In the genomic region with DNA sequence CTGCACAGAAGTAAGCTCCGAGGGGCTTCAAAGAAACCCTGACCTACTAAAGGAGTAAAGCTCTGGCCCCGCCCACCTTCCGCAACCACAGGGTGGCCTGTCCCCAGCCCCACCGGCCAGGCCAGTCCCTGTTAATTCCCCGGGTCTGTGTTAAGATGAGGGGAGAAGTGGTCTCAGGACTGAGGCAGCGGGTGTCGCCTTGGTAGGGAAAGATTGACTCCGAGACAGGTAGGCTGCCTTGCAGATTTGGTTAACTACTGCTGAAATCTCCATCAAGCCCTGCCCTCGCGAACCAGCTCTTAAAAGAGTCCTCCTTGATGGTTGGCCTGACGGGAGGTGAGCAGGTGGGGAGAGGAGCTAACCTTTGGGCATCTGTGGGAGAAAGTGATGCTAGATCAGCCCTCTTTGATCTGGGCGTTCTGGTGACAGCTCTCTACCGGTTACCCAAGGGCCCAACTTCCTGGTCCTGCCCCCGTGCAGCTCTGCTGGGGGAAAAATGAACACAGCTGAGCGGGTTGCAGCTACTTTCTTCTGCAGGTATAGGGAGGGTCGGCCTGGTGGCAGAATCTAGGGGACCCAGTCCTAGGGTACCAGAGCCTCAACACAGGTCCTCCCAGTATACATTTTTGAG, we compare ENCODE assay signal across 21 cellular contexts. TPM values are rescaled to one million over a fixed set of nuclear protein-coding genes. Genes with fewer than 3 reads are reported as not detected.
DNase-seq lines count a peak whose midpoint lies in the region; ATAC-seq, FAIRE-seq and TF ChIP-seq lines count a peak whose summit lies in the region.
"Had no signal": no experiment of that assay in that cellular context is flagged by ENCODE, and none has a peak within 500 bp of the region (broad histone marks: within the 10 kb centered on the region; RNA-seq: fewer than 3 reads in every experiment).

No MANE protein-coding gene starts in this region.

- H3K79me1 ChIP-seq in H1 (ENCODE audit: low read depth, low read length) (peaks cover 8% of the 10 kb centered on the region; the same call in 1 of the 2 replicates), mesendoderm (ENCODE audit: low read length) (peaks cover 14% of the 10 kb centered on the region)

- H2BK15ac ChIP-seq in H1 (ENCODE audit: low read length) (no peak overlapping the region), mesendoderm (replicated peaks; ENCODE audit: low read depth) (no peak overlapping the region)

- H3K9me3 Mint-ChIP-seq in activated naive CD4-positive, alpha-beta T cell treated with anti-CD3 and anti-CD28 coated beads for 36 hours = no peaks in the 10 kb centered on the region
- H3K9me3 Mint-ChIP-seq: stimulated activated naive B cell treated with anti-CD40 and anti-IgM and Interleukin-4, amounts not matched to agents 10 μg/mL and 1 μg/mL and 100 μg/mL, for 72 hours; T-cell had no signal

- TF ChIP-seq RAD21 in HepG2 (CRISPR knock-in tag; IDR thresholded peaks at IDR 0.05) (no peak), H1 (IDR thresholded peaks at IDR 0.05 in 1 of 2, conservative IDR thresholded peaks at IDR 0.05 in 1 of 2; ENCODE audit: low read depth in 2 of 2, low read length in 2 of 2) (no peak)

- TF ChIP-seq EP300 in HepG2 (IDR thresholded peaks at IDR 0.05; ENCODE audit: low read depth in 2 of 2, low read length in 2 of 2) = no peak
- no peak for TF ChIP-seq EP300 in HepG2 (CRISPR knock-in tag; IDR thresholded peaks at IDR 0.05; ENCODE audit: borderline replicate concordance)
- TF ChIP-seq EP300 in H1 (IDR thresholded peaks at IDR 0.05; ENCODE audit: borderline replicate concordance in 1 of 2, low read depth in 2 of 2, low read length in 2 of 2) = no peak
- no peak for TF ChIP-seq EP300 in ovary (IDR thresholded peaks at IDR 0.05)

- H3K27ac Mint-ChIP-seq in activated naive CD4-positive, alpha-beta T cell treated with anti-CD3 and anti-CD28 coated beads for 36 hours = no peak overlapping the region
- H3K27ac Mint-ChIP-seq: stimulated activated naive B cell treated with anti-CD40 and anti-IgM and Interleukin-4, amounts not matched to agents 10 μg/mL and 1 μg/mL and 100 μg/mL, for 72 hours; T-cell had no signal

- H3K18ac ChIP-seq in H1 (ENCODE audit: extremely low read depth, low read length) (no peak overlapping the region; the same call in 1 of the 2 replicates), mesendoderm (ENCODE audit: low read length) (no peak overlapping the region)

- no peak overlapping the region for H2AK5ac ChIP-seq in H1 (ENCODE audit: low read depth, low read length)
- H2AK5ac ChIP-seq in mesendoderm (ENCODE audit: low read length) = no peak overlapping the region

- TF ChIP-seq POLR2A in HepG2 (IDR thresholded peaks at IDR 0.05; ENCODE audit: insufficient read depth in 1 of 2, low read depth in 2 of 2, low read length in 2 of 2) (no peak), right lobe of liver (IDR thresholded peaks at IDR 0.05) (no peak), H1 (IDR thresholded peaks at IDR 0.05; ENCODE audit: control extremely low read depth in 1 of 2, low read depth in 2 of 2, low read length in 2 of 2) (no peak), ovary (IDR thresholded peaks at IDR 0.05) (no peak)

- intact Hi-C loops in HepG2 (cut with micrococcal nuclease; ENCODE audit: unreplicated experiment) = no loop called here
- intact Hi-C loops in right lobe of liver (cut with DNase I) = no loop called here
- intact Hi-C loops in ovary (cut with DNase I) = no loop called here
- intact Hi-C loops in activated naive CD4-positive, alpha-beta T cell treated with anti-CD3 and anti-CD28 coated beads for 36 hours (cut with micrococcal nuclease) = no loop called here

- H3K4me1 ChIP-seq in HepG2 (ENCODE audit: insufficient read depth, low read length) = no peaks in the 10 kb centered on the region
- peaks cover 0 to 11% (median 0%) of the 10 kb centered on the region in 4 donors for H3K4me1 ChIP-seq in right lobe of liver
- peaks cover 9 to 17% (median 10%) of the 10 kb centered on the region in 4 experiments for H3K4me1 ChIP-seq in H1 (replicated peaks in 1 of 4; ENCODE audit: control insufficient read depth in 3 of 4, insufficient read depth in 4 of 4, low read length in 3 of 4)
- peaks cover 2% of the 10 kb centered on the region for H3K4me1 ChIP-seq in mesendoderm (ENCODE audit: control insufficient read depth, low read depth, low read length)
- H3K4me1 ChIP-seq in ovary (ENCODE audit: insufficient read depth) = peaks cover 1% of the 10 kb centered on the region

- H3K23me2 ChIP-seq in H1 (ENCODE audit: low read depth, low read length) = peaks cover 22% of the 10 kb centered on the region

- H3K4me3 ChIP-seq in HepG2 (replicated peaks in 1 of 3; ENCODE audit: insufficient read depth in 1 of 3, low read depth in 2 of 3, low read length in 3 of 3) (no peak overlapping the region), right lobe of liver (no peak overlapping the region), H1 (ENCODE audit: extremely low read depth in 1 of 4, insufficient read depth in 2 of 4, low read depth in 3 of 4, low read length in 4 of 4) (peak overlapping the region; percentile 82 to 97 (median 94)), mesendoderm (ENCODE audit: low read length) (peak overlapping the region; percentile 81), ovary (no peak overlapping the region)
- H3K4me3 ChIP-seq: lung had no signal

- H3K27me3 ChIP-seq in HepG2 (ENCODE audit: control insufficient read depth in 1 of 2, insufficient read depth in 2 of 2, low read length in 2 of 2) (peaks cover 14 to 53% of the 10 kb centered on the region in 2 experiments), right lobe of liver (peaks cover 0 to 10% of the 10 kb centered on the region in 2 donors), H1 (replicated peaks in 1 of 4; ENCODE audit: control insufficient read depth in 3 of 4, extremely low read depth in 1 of 4, insufficient read depth in 3 of 4, low read length in 3 of 4) (peaks cover 0 to 2% (median 0%) of the 10 kb centered on the region in 4 experiments; a peak in 3 of 7 replicates), mesendoderm (ENCODE audit: insufficient read depth, low read length, poor library complexity) (no peaks in the 10 kb centered on the region), ovary (no peaks in the 10 kb centered on the region)

- POLR2A ChIA-PET in HepG2 (lab: Yijun Ruan, JAX) (no interaction called here), H1 (lab: Charles Lee; ENCODE audit: partially characterized antibody) (interaction anchor here (0.6 to 3.3 kb wide), 4 partner anchors 13 to 447 kb away, joined by 3 to 10 read pairs (median 6); no protein-coding TSS in a partner anchor)

- H3K4me2 ChIP-seq in HepG2 (ENCODE audit: low read depth, low read length) = no peak overlapping the region
- peak overlapping the region; percentile 75 to 95 for H3K4me2 ChIP-seq in H1 (ENCODE audit: insufficient read depth in 1 of 2, low read depth in 2 of 2, low read length in 2 of 2)
- peak overlapping the region; percentile 89 for H3K4me2 ChIP-seq in mesendoderm (ENCODE audit: low read length)

- H3K4ac ChIP-seq in H1 (replicated peaks; ENCODE audit: insufficient read length, low read depth, low read length) (peak overlapping the region; percentile 30), mesendoderm (ENCODE audit: low read depth, low read length) (no peak overlapping the region)

- H3K14ac ChIP-seq in H1 (ENCODE audit: insufficient read length) = no peak overlapping the region

- H3K4me1 Mint-ChIP-seq in activated naive CD4-positive, alpha-beta T cell treated with anti-CD3 and anti-CD28 coated beads for 36 hours (ENCODE audit: low read depth) = peaks cover 10% of the 10 kb centered on the region

- H3K36me3 ChIP-seq in HepG2 (replicated peaks in 1 of 2; ENCODE audit: control insufficient read depth in 1 of 2, insufficient read depth in 2 of 2, low read length in 2 of 2) (no peaks in the 10 kb centered on the region), right lobe of liver (no peaks in the 10 kb centered on the region), H1 (ENCODE audit: control insufficient read depth in 2 of 4, insufficient read depth in 4 of 4, low read length in 3 of 4) (peaks cover 3 to 13% (median 6%) of the 10 kb centered on the region in 4 experiments; a peak in 7 of 8 replicates), mesendoderm (ENCODE audit: control insufficient read depth, insufficient read depth, low read length) (peaks cover 2% of the 10 kb centered on the region), ovary (no peaks in the 10 kb centered on the region)

- FAIRE-seq in HepG2 (lab: Jason Lieb, UNC) (no peak), H1 (lab: Jason Lieb, UNC) (no peak)
- FAIRE-seq: G401.6, small intestine had no signal

- H3K79me2 ChIP-seq in HepG2 (ENCODE audit: insufficient read depth, low read length) (no peaks in the 10 kb centered on the region), H1 (ENCODE audit: control insufficient read depth in 1 of 2, insufficient read depth in 2 of 2, low read length in 2 of 2) (peaks cover 0 to 68% of the 10 kb centered on the region in 2 experiments; a peak in 3 of 4 replicates), mesendoderm (ENCODE audit: control insufficient read depth, insufficient read depth, low read length) (peaks cover 53% of the 10 kb centered on the region)

- H4K20me1 ChIP-seq in HepG2 (ENCODE audit: insufficient read depth, low read length) (no peaks in the 10 kb centered on the region; the same call in 1 of the 2 replicates), H1 (replicated peaks in 1 of 2; ENCODE audit: control insufficient read depth in 1 of 2, insufficient read depth in 2 of 2, low read length in 2 of 2) (peaks cover 14 to 21% of the 10 kb centered on the region in 2 experiments)

- in situ Hi-C loops in HepG2 (cut with HindIII; ENCODE audit: extremely low pct_ligation_motif_present, low pct_unique_long_range_greater_than_20kb) = no loop called here

- H4K8ac ChIP-seq in H1 (ENCODE audit: extremely low read depth, insufficient read depth, low read length) = peak overlapping the region; percentile 68
- H4K8ac ChIP-seq in mesendoderm (ENCODE audit: low read depth, low read length) = no peak overlapping the region

- no peaks in the 10 kb centered on the region for H3K9me3 ChIP-seq in HepG2 (ENCODE audit: low read length)
- no peaks in the 10 kb centered on the region for H3K9me3 ChIP-seq in right lobe of liver
- no peaks in the 10 kb centered on the region for H3K9me3 ChIP-seq in H1 (ENCODE audit: insufficient read depth in 2 of 2, low read depth in 1 of 2, low read length in 1 of 2)
- H3K9me3 ChIP-seq in ovary = no peaks in the 10 kb centered on the region

- H4K5ac ChIP-seq in H1 (ENCODE audit: insufficient read length, low read depth, low read length) (no peak overlapping the region), mesendoderm (ENCODE audit: low read length) (no peak overlapping the region)

- 14% methylated on average over 16 of the region's 16 CpGs for WGBS in HepG2 (ENCODE audit: low lambda C conversion rate)
- 13% methylated on average over 9 of the region's 16 CpGs for WGBS in right lobe of liver (ENCODE audit: insufficient coverage, low coverage, low lambda C conversion rate, missing lambda C conversion rate)
- 20% methylated on average over 16 of the region's 16 CpGs; no CpG with 5 or more reads in 1 of the 2 experiments for WGBS in H1 (ENCODE audit: extremely low coverage in 1 of 2, insufficient coverage in 1 of 2, insufficient read length in 1 of 2, insufficient replicate concordance in 2 of 2, low coverage in 1 of 2, low lambda C conversion rate in 2 of 2, missing lambda C conversion rate in 1 of 2), 2 experiments
- no CpG with 5 or more reads among the region's 16 CpGs for WGBS in mesendoderm (ENCODE audit: extremely low coverage, insufficient coverage, low lambda C conversion rate)
- WGBS in ovary, 3 donors = 8 to 12% (median 11%) methylated on average over 16 of the region's 16 CpGs

- H4K91ac ChIP-seq in H1 (replicated peaks; ENCODE audit: insufficient read length, low read length) = no peak overlapping the region

- H3K9ac ChIP-seq in HepG2 (ENCODE audit: insufficient read depth, low read depth, low read length) = no peak overlapping the region
- H3K9ac ChIP-seq in H1 (replicated peaks in 1 of 4; ENCODE audit: extremely low read depth in 1 of 4, low read depth in 3 of 4, low read length in 3 of 4) = peak overlapping the region in 1 of 4 experiments; percentile 18; a peak in 1 of 7 replicates
- peak overlapping the region; percentile 92 for H3K9ac ChIP-seq in mesendoderm (ENCODE audit: low read length)

- TF ChIP-seq CTCF in HepG2 (CRISPR knock-in tag; IDR thresholded peaks at IDR 0.05) (no peak), right lobe of liver (IDR thresholded peaks at IDR 0.05) (no peak), H1 (IDR thresholded peaks at IDR 0.05; ENCODE audit: control extremely low read depth in 1 of 3, insufficient read depth in 1 of 3, low read depth in 1 of 3, low read length in 3 of 3) (no peak), ovary (IDR thresholded peaks at IDR 0.05) (no peak)

- no peaks in the 10 kb centered on the region for H3K36me3 Mint-ChIP-seq in activated naive CD4-positive, alpha-beta T cell treated with anti-CD3 and anti-CD28 coated beads for 36 hours (ENCODE audit: low read depth)
- H3K36me3 Mint-ChIP-seq: stimulated activated naive B cell treated with anti-CD40 and anti-IgM and Interleukin-4, amounts not matched to agents 10 μg/mL and 1 μg/mL and 100 μg/mL, for 72 hours; T-cell had no signal

- no peak for ATAC-seq in HepG2
- ATAC-seq in right lobe of liver = no peak
- ATAC-seq: stimulated activated naive B cell treated with anti-CD40 and anti-IgM and Interleukin-4, amounts not matched to agents 10 μg/mL and 1 μg/mL and 100 μg/mL, for 72 hours; T-cell had no signal

- H2BK120ac ChIP-seq in H1 (replicated peaks; ENCODE audit: low read depth, low read length) (no peak overlapping the region), mesendoderm (ENCODE audit: low read depth, low read length) (no peak overlapping the region)

- H3K27me3 Mint-ChIP-seq in activated naive CD4-positive, alpha-beta T cell treated with anti-CD3 and anti-CD28 coated beads for 36 hours (ENCODE audit: low read depth) = peaks cover 53% of the 10 kb centered on the region

- no peak overlapping the region for H3K4me3 Mint-ChIP-seq in activated naive CD4-positive, alpha-beta T cell treated with anti-CD3 and anti-CD28 coated beads for 36 hours
- H3K4me3 Mint-ChIP-seq: stimulated activated naive B cell treated with anti-CD40 and anti-IgM and Interleukin-4, amounts not matched to agents 10 μg/mL and 1 μg/mL and 100 μg/mL, for 72 hours; T-cell had no signal

- CTCF ChIA-PET in HepG2 (lab: Yijun Ruan, JAX; ENCODE audit: low intra/inter-chr PET ratio, low total read pairs) = no interaction called here
- CTCF ChIA-PET in H1 (lab: Charles Lee; ENCODE audit: partially characterized antibody) = interaction anchor here (1.0 to 1.7 kb wide), 9 partner anchors 8 to 962 kb away, joined by 3 to 5 read pairs (median 3); no protein-coding TSS in a partner anchor
- CTCF ChIA-PET in activated naive CD4-positive, alpha-beta T cell treated with anti-CD3 and anti-CD28 coated beads for 36 hours (lab: Charles Lee) = interaction anchor here (1.0 kb wide), 1 partner anchor 243 kb away, joined by 3 read pairs; no protein-coding TSS in a partner anchor

- H3K27ac ChIP-seq in HepG2 (ENCODE audit: extremely low read length, insufficient read depth, low read length) = no peak overlapping the region
- H3K27ac ChIP-seq in right lobe of liver = no peak overlapping the region
- no peak overlapping the region for H3K27ac ChIP-seq in H1 (ENCODE audit: low read depth, low read length)
- no peak overlapping the region for H3K27ac ChIP-seq in mesendoderm (ENCODE audit: low read depth, low read length)
- no peak overlapping the region for H3K27ac ChIP-seq in ovary

- H3K56ac ChIP-seq in H1 (replicated peaks; ENCODE audit: insufficient read length, low read depth, low read length) (no peak overlapping the region), mesendoderm (ENCODE audit: low read length) (peak overlapping the region; percentile 96)

- H2AFZ ChIP-seq in HepG2 (ENCODE audit: low read length) (no peak overlapping the region), H1 (ENCODE audit: low read length) (no peak overlapping the region)

- DNase-seq in HepG2 (ENCODE audit: low spot score) (no peak), right lobe of liver (no peak), H1 (ENCODE audit: low read depth in 1 of 2, low spot score in 2 of 2) (peak in 1 of 2 experiments; percentile 65), mesendoderm (peak; percentile 31), ovary (no peak), AG08395 (ENCODE audit: low spot score) (no peak), dedifferentiated amniotic fluid mesenchymal stem cell (ENCODE audit: extremely low spot score) (no peak)
- DNase-seq in activated naive CD4-positive, alpha-beta T cell treated with anti-CD3 and anti-CD28 coated beads for 36 hours = no peak
- DNase-seq: ACHN; activated CD8-positive, alpha-beta memory T cell treated with anti-CD3 and anti-CD28 coated beads for 24 hours; aorta; HCEC 1CT; IMR-90; NCI-H2029 treated with DMSO at 0.1 percent for 48 hours; small intestine; stimulated activated naive B cell treated with anti-CD40 and anti-IgM and Interleukin-4, amounts not matched to agents 10 μg/mL and 1 μg/mL and 100 μg/mL, for 72 hours; T-cell had no signal

- no peak overlapping the region for H3K23ac ChIP-seq in H1 (ENCODE audit: insufficient read length)
- no peak overlapping the region for H3K23ac ChIP-seq in mesendoderm (ENCODE audit: low read length)

- BruUV-seq in HepG2 (replicated peaks; lab: Mats Ljungman, UMichigan) = no TSS peak

- no peak overlapping the region for H2BK12ac ChIP-seq in H1 (ENCODE audit: low read depth, low read length)

- no peak overlapping the region for H2BK20ac ChIP-seq in H1 (ENCODE audit: low read length)

- H2BK5ac ChIP-seq in H1 (ENCODE audit: low read depth, low read length) = no peak overlapping the region
- no peak overlapping the region for H2BK5ac ChIP-seq in mesendoderm (ENCODE audit: low read length)

RNA-seq across cellular contexts. Expression of a gene that starts 2.8 kb away (rescaled TPM):
- total RNA-seq in HepG2 (2016; rRNA removed; fragmentation: Illumina TruSeq; extraction: Trizol) (not detected in 2 replicates), right lobe of liver (under 1 TPM in 2 of 6 experiments, not detected in 4; 0.02 to 0.06 TPM), ovary (under 1 TPM in 4 of 7 donors, not detected in 3; 0.03 to 0.47 (median 0.16) TPM)
- total RNA-seq in HepG2 (2016; cell fraction: cytosol; rRNA removed; fragmentation: Illumina TruSeq; extraction: Trizol; ENCODE audit: low read depth) = not detected in 2 replicates
- not detected in 2 replicates for total RNA-seq in HepG2 (2016; cell fraction: insoluble cytoplasmic fraction; rRNA removed; fragmentation: Illumina TruSeq; extraction: Trizol)
- total RNA-seq in HepG2 (2016; cell fraction: membrane; rRNA removed; fragmentation: Illumina TruSeq; extraction: Trizol) = not detected in 2 replicates
- total RNA-seq in HepG2 (2016; cell fraction: nucleus; rRNA removed; fragmentation: Illumina TruSeq; extraction: Trizol) = not detected in 2 replicates
- polyA plus RNA-seq in HepG2 (2011; rRNA removed) (0.01 TPM in 1 of 2 replicates, not detected in the other), H1 (2011; rRNA removed) (25.6 and 28.7 TPM in 2 replicates), ovary (under 1 TPM; 0.08 to 0.13 TPM)
- not detected in 2 replicates for polyA plus RNA-seq in HepG2 (2011; cell fraction: cytosol; rRNA removed)
- 0.03 TPM in 2 replicates for polyA plus RNA-seq in HepG2 (2011; cell fraction: nucleus; rRNA removed)
- polyA plus RNA-seq in HepG2 (2012) = not detected in 2 replicates
- not detected in 2 replicates for polyA plus RNA-seq in HepG2 (2016; cell fraction: cytosol; fragmentation: Illumina TruSeq; extraction: Trizol; ENCODE audit: low read depth)
- not detected in 2 replicates for polyA plus RNA-seq in HepG2 (2016; cell fraction: insoluble cytoplasmic fraction; fragmentation: Illumina TruSeq; extraction: Trizol; ENCODE audit: low read depth)
- not detected in 2 replicates for polyA plus RNA-seq in HepG2 (2016; cell fraction: membrane; fragmentation: Illumina TruSeq; extraction: Trizol; ENCODE audit: low read depth)
- polyA plus RNA-seq in HepG2 (2016; cell fraction: nucleus; fragmentation: Illumina TruSeq; extraction: Trizol; ENCODE audit: insufficient read depth, low read depth) = not detected in 2 replicates
- 0.02 and 0.23 TPM in 2 replicates for polyA minus RNA-seq in HepG2 (2011; rRNA and poly(A)+ RNA removed; ENCODE audit: low replicate concordance)
- polyA minus RNA-seq in HepG2 (2011; cell fraction: cytosol; rRNA and poly(A)+ RNA removed) = not detected in 2 replicates
- polyA minus RNA-seq in HepG2 (2011; cell fraction: nucleus; rRNA and poly(A)+ RNA removed) = 0.62 and 0.64 TPM in 2 replicates
- 39.8 and 41.9 TPM in 2 replicates for total RNA-seq in H1 (2021; fragmentation: NEBNext Ultra II Directional; extraction: Animal tissue kit (Norgen Biotek cat#: 25700))
- 18.3 TPM for polyA plus RNA-seq in H1 (2011; cell fraction: cytosol; rRNA removed)
- polyA plus RNA-seq in H1 (2011; cell fraction: nucleus; rRNA removed) = 29.4 TPM
- polyA plus RNA-seq in H1 (2012, experiment 1 of 2) = 13.7 to 20.8 TPM (median 17.4 TPM) in 4 replicates
- 6.6 TPM for polyA plus RNA-seq in H1 (2012, experiment 2 of 2)
- polyA plus RNA-seq in H1 (2013, experiment 1 of 2) = 22.3 TPM
- 26.4 TPM for polyA plus RNA-seq in H1 (2013, experiment 2 of 2)
- polyA minus RNA-seq in H1 (2011; rRNA and poly(A)+ RNA removed) = 31.8 and 36.5 TPM in 2 replicates
- 41.0 TPM for polyA minus RNA-seq in H1 (2011; cell fraction: cytosol; rRNA and poly(A)+ RNA removed)
- 93.2 TPM for polyA minus RNA-seq in H1 (2011; cell fraction: nucleus; rRNA and poly(A)+ RNA removed)
- polyA plus RNA-seq in mesendoderm (2013, experiment 1 of 2) = 28.3 TPM
- 29.7 TPM for polyA plus RNA-seq in mesendoderm (2013, experiment 2 of 2)
- not detected for total RNA-seq in activated naive CD4-positive, alpha-beta T cell treated with anti-CD3 and anti-CD28 coated beads for 36 hours
- total RNA-seq: dermis microvascular lymphatic vessel endothelial cell, fibroblast of lung had no signal
- polyA plus RNA-seq: fibroblast of lung, IMR-90 had no signal

Comparison
In these comparisons a context has a peak if more than half of its experiments do, and no peak if none do; other contexts are left out.
1. H3K4me3 ChIP-seq: peak in H1 (4 of 4) and mesendoderm (single experiment); none in HepG2 (0 of 3), right lobe of liver (0 of 3) and ovary (single experiment).
2. RNA of a gene that starts 2.8 kb away (total RNA-seq): 39.8 to 41.9 TPM in H1; 0.03 to 0.47 TPM in ovary, not detected in HepG2, 0.02 to 0.06 TPM in right lobe of liver and not detected in activated naive CD4-positive, alpha-beta T cell treated with anti-CD3 and anti-CD28 coated beads for 36 hours; every median in the first group is over 10 times any median in the second.